ENCODE assay signal across 1 cellular context in genomic region chr14:33740531-33740930, GRCh38.
TF ChIP-seq lines count a peak whose summit lies in the region.

No MANE protein-coding gene starts in this region.

TF ChIP-seq in SK-N-SH treated with all-trans-retinoic acid at 6 μM for 48 hours, 23 proteins besides CTCF, POLR2A, EP300 and RAD21 (continued from another document):
- TF ChIP-seq, protein P1, sequence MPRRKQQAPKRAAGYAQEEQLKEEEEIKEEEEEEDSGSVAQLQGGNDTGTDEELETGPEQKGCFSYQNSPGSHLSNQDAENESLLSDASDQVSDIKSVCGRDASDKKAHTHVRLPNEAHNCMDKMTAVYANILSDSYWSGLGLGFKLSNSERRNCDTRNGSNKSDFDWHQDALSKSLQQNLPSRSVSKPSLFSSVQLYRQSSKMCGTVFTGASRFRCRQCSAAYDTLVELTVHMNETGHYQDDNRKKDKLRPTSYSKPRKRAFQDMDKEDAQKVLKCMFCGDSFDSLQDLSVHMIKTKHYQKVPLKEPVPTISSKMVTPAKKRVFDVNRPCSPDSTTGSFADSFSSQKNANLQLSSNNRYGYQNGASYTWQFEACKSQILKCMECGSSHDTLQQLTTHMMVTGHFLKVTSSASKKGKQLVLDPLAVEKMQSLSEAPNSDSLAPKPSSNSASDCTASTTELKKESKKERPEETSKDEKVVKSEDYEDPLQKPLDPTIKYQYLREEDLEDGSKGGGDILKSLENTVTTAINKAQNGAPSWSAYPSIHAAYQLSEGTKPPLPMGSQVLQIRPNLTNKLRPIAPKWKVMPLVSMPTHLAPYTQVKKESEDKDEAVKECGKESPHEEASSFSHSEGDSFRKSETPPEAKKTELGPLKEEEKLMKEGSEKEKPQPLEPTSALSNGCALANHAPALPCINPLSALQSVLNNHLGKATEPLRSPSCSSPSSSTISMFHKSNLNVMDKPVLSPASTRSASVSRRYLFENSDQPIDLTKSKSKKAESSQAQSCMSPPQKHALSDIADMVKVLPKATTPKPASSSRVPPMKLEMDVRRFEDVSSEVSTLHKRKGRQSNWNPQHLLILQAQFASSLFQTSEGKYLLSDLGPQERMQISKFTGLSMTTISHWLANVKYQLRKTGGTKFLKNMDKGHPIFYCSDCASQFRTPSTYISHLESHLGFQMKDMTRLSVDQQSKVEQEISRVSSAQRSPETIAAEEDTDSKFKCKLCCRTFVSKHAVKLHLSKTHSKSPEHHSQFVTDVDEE (CRISPR knock-in tag; IDR thresholded peaks at IDR 0.05) = no peak
- TF ChIP-seq POU6F1 (CRISPR knock-in tag; IDR thresholded peaks at IDR 0.05; ENCODE audit: borderline replicate concordance, low read depth) = no peak
- no peak for TF ChIP-seq ZFP3 (CRISPR knock-in tag; IDR thresholded peaks at IDR 0.05)
- TF ChIP-seq ZC3H10 (CRISPR knock-in tag; IDR thresholded peaks at IDR 0.05) = no peak
- no peak for TF ChIP-seq ZNF70 (CRISPR knock-in tag; IDR thresholded peaks at IDR 0.05)
TF ChIP-seq in SK-N-SH treated with all-trans-retinoic acid at 6 μM for 48 hours: peak in this region for 0.
